9 cellular contexts compared by ENCODE assay signal in genomic region chr3:69087030-69087791, GRCh38. TPM values are rescaled to one million over a fixed set of nuclear protein-coding genes. Genes with fewer than 3 reads are reported as not detected.
DNase-seq lines count a peak whose midpoint lies in the region; ATAC-seq and TF ChIP-seq lines count a peak whose summit lies in the region.
"Had no signal": no experiment of that assay in that cellular context is flagged by ENCODE, and none has a peak within 500 bp of the region (broad histone marks: within the 10 kb centered on the region; RNA-seq: fewer than 3 reads in every experiment).

No MANE protein-coding gene starts in this region.

- peaks cover 61% of the 10 kb centered on the region for H3K79me2 ChIP-seq in GM23248 (ENCODE audit: insufficient read depth)

- peaks cover 70% of the 10 kb centered on the region for H3F3A ChIP-seq in GM23248 (ENCODE audit: insufficient read depth)

- H3K9me2 ChIP-seq in GM23248 (ENCODE audit: insufficient read depth) = no peaks in the 10 kb centered on the region

- no peaks in the 10 kb centered on the region for H3K27me3 Mint-ChIP-seq in activated T-helper 17 cell treated with anti-CD3 and anti-CD28 coated beads, Interleukin-2, amount 50 U/mL, for 72 hours

- peaks cover 49% of the 10 kb centered on the region for H3K4me1 Mint-ChIP-seq in activated T-helper 17 cell treated with anti-CD3 and anti-CD28 coated beads, Interleukin-2, amount 50 U/mL, for 72 hours

- peaks cover 76% of the 10 kb centered on the region for H3K36me3 Mint-ChIP-seq in activated T-helper 17 cell treated with anti-CD3 and anti-CD28 coated beads, Interleukin-2, amount 50 U/mL, for 72 hours (ENCODE audit: low read depth)

- peak overlapping the region; percentile 98 for H3K4me2 ChIP-seq in GM23248 (ENCODE audit: unreplicated experiment)

- H3K4me3 Mint-ChIP-seq in activated T-helper 17 cell treated with anti-CD3 and anti-CD28 coated beads, Interleukin-2, amount 50 U/mL, for 72 hours = peak overlapping the region; percentile 90

- intact Hi-C loops in left ventricle myocardium inferior (cut with micrococcal nuclease) (no loop called here), spleen (cut with DNase I; ENCODE audit: low total_unique reads) (no loop called here)

- TF ChIP-seq POLR2A in spleen (IDR thresholded peaks at IDR 0.05) = no peak

- no peaks in the 10 kb centered on the region for H3K9me3 Mint-ChIP-seq in activated T-helper 17 cell treated with anti-CD3 and anti-CD28 coated beads, Interleukin-2, amount 50 U/mL, for 72 hours

- H3K27me3 ChIP-seq in GM23248 (replicated peaks; ENCODE audit: insufficient read depth) (no peaks in the 10 kb centered on the region), left ventricle myocardium inferior (ENCODE audit: low read depth) (no peaks in the 10 kb centered on the region), spleen (replicated peaks in 1 of 7) (no peaks in the 10 kb centered on the region)

- WGBS in GM23248 (ENCODE audit: low coverage in 1 of 2, low lambda C conversion rate in 2 of 2, missing lambda C conversion rate in 2 of 2), 2 experiments = 67 to 74% methylated on average over 3 of the region's 3 CpGs
- 74 to 87% (median 76%) methylated on average over 3 of the region's 3 CpGs for WGBS in spleen, 5 donors

- H3K9me3 ChIP-seq in GM23248 (ENCODE audit: low read depth) (no peaks in the 10 kb centered on the region), left ventricle myocardium inferior (replicated peaks) (no peaks in the 10 kb centered on the region), spleen (no peaks in the 10 kb centered on the region)

- no peaks in the 10 kb centered on the region for H3K36me3 ChIP-seq in GM23248 (ENCODE audit: low read depth)
- H3K36me3 ChIP-seq in left ventricle myocardium inferior = peaks cover 7% of the 10 kb centered on the region
- peaks cover 0 to 19% (median 0%) of the 10 kb centered on the region in 6 donors for H3K36me3 ChIP-seq in spleen

- in situ Hi-C loops in GM23248 (cut with MboI) = no loop called here

- H3K27ac ChIP-seq in GM23248 (peak overlapping the region; percentile 98), left ventricle myocardium inferior (replicated peaks) (peak overlapping the region; percentile 96), spleen (peak overlapping the region; percentile 80 to 96 (median 92))

- H4K20me1 ChIP-seq in GM23248 (ENCODE audit: insufficient read depth) = 0 out of 2 replicates have a peak, but pooled peaks cover 4% of the 10 kb centered on the region

- peaks cover 61% of the 10 kb centered on the region for H3K4me1 ChIP-seq in GM23248 (ENCODE audit: insufficient read depth)
- peaks cover 98% of the 10 kb centered on the region for H3K4me1 ChIP-seq in left ventricle myocardium inferior
- peaks cover 76 to 94% (median 90%) of the 10 kb centered on the region in 6 donors for H3K4me1 ChIP-seq in spleen

- H2AFZ ChIP-seq in GM23248 = no peak overlapping the region

- H3K4me3 ChIP-seq in GM23248 (peak overlapping the region; percentile 93), left ventricle myocardium inferior (peak overlapping the region; percentile 92), spleen (peak overlapping the region; percentile 76 to 96 (median 87))

- H3K27ac Mint-ChIP-seq in activated T-helper 17 cell treated with anti-CD3 and anti-CD28 coated beads, Interleukin-2, amount 50 U/mL, for 72 hours = peak overlapping the region; percentile 96

- peak overlapping the region; percentile 97 for H3K9ac ChIP-seq in GM23248

- ATAC-seq in activated T-helper 17 cell treated with anti-CD3 and anti-CD28 coated beads, Interleukin-2, amount 50 U/mL, for 72 hours (replicated peaks) = no peak
- ATAC-seq in GM18502 (IDR thresholded peaks at IDR 0.05; ENCODE audit: poor library complexity, unreplicated experiment) = no peak
- no peak for ATAC-seq in HG03378 (IDR thresholded peaks at IDR 0.05; ENCODE audit: unreplicated experiment)

- DNase-seq in GM23248 = no peak
- no peak for DNase-seq in left ventricle myocardium inferior
- no peak for DNase-seq in spleen
- DNase-seq in stimulated activated naive CD4-positive, alpha-beta T cell treated with Interleukin-2 at 50 U/mL for 16 hours (lab: John Stamatoyannopoulos, UW) = no peak
- no peak for DNase-seq in NCI-H1092 (lab: John Stamatoyannopoulos, UW)
- DNase-seq: NCI-H748 treated with DMSO at 0.1 percent for 48 hours had no signal

- TF ChIP-seq CTCF in left ventricle myocardium inferior (IDR thresholded peaks at IDR 0.05; ENCODE audit: borderline replicate concordance) (no peak), spleen (IDR thresholded peaks at IDR 0.05 in 8 of 11, conservative IDR thresholded peaks at IDR 0.05 in 3 of 11) (no peak)

RNA-seq across cellular contexts. Expression of gene ARL6IP5, which starts 2.5 kb away (rescaled TPM):
- 94.0 and 98.7 TPM in 2 replicates for total RNA-seq in GM23248 (2014; rRNA removed; shearing (Covaris generic))
- polyA plus RNA-seq in GM23248 (2016; fragmentation: Nextera tagmentation; extraction: Ambion mirVana) (174 and 178 TPM in 2 replicates), spleen (100 to 1,000 TPM; 106 to 126 (median 124) TPM)
- 100 to 1,000 TPM; 109 to 172 TPM for total RNA-seq in activated T-helper 17 cell treated with anti-CD3 and anti-CD28 coated beads, Interleukin-2, amount 50 U/mL, for 72 hours
- total RNA-seq in left ventricle myocardium inferior (193 TPM), spleen (100 to 1,000 TPM; 107 to 148 (median 128) TPM)

RNA-seq across cellular contexts. Expression of gene UBA3, which starts 7.0 kb away (rescaled TPM):
- total RNA-seq in GM23248 (2014; rRNA removed; shearing (Covaris generic)) = 64.0 and 75.1 TPM in 2 replicates
- polyA plus RNA-seq in GM23248 (2016; fragmentation: Nextera tagmentation; extraction: Ambion mirVana) = 62.1 and 65.0 TPM in 2 replicates
- total RNA-seq in activated T-helper 17 cell treated with anti-CD3 and anti-CD28 coated beads, Interleukin-2, amount 50 U/mL, for 72 hours = 10 to 100 TPM; 68.0 to 95.2 TPM
- 84.2 TPM for total RNA-seq in left ventricle myocardium inferior
- 100 to 1,000 TPM in 1 of 7 donors, 10 to 100 TPM in 6; 61.3 to 101 (median 74.9) TPM for total RNA-seq in spleen
- 10 to 100 TPM; 50.2 to 58.4 (median 56.5) TPM for polyA plus RNA-seq in spleen

RNA-seq across cellular contexts. Expression of gene TMF1, which starts 35.1 kb away (rescaled TPM):
- total RNA-seq in GM23248 (2014; rRNA removed; shearing (Covaris generic)) = 27.0 and 35.2 TPM in 2 replicates
- polyA plus RNA-seq in GM23248 (2016; fragmentation: Nextera tagmentation; extraction: Ambion mirVana) (36.9 and 41.4 TPM in 2 replicates), spleen (1 to 10 TPM; 7.5 to 7.7 (median 7.5) TPM)
- 10 to 100 TPM; 42.6 to 84.7 TPM for total RNA-seq in activated T-helper 17 cell treated with anti-CD3 and anti-CD28 coated beads, Interleukin-2, amount 50 U/mL, for 72 hours
- total RNA-seq in left ventricle myocardium inferior (21.0 TPM), spleen (10 to 100 TPM; 35.1 to 43.4 (median 38.0) TPM)

RNA-seq across cellular contexts. Expression of gene LMOD3, which starts 35.2 kb away (rescaled TPM):
- total RNA-seq in GM23248 (2014; rRNA removed; shearing (Covaris generic)) = not detected in 2 replicates
- polyA plus RNA-seq in GM23248 (2016; fragmentation: Nextera tagmentation; extraction: Ambion mirVana) (0.04 TPM in 1 of 2 replicates, not detected in the other), spleen (under 1 TPM; 0.10 to 0.26 (median 0.14) TPM)
- total RNA-seq in activated T-helper 17 cell treated with anti-CD3 and anti-CD28 coated beads, Interleukin-2, amount 50 U/mL, for 72 hours = not detected
- total RNA-seq in left ventricle myocardium inferior (154 TPM), spleen (1 to 10 TPM in 1 of 7 donors, under 1 TPM in 5, not detected in 1; 0.10 to 1.2 (median 0.40) TPM)
